ENCODE assay signal across 1 cellular context in the genomic region with DNA sequence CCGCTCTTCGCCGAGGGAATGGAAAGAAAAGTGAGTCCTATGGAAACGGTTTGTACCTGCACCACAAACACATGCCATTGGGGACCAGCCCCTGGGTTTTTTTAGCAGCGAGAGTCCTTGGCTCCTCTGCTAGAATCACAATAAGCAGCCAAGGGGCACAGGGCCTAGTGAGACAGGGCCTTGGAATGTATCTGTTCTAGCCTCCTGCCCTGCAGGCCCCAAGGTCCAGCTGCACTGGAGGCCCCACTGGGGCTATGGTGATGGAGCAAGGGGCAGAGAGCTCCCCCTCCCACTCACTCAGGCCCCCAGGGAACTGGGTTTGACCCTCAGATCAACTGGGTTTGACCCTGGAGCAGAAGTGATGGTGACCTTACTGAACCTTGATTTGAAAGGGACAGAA.
TF ChIP-seq lines count a peak whose summit lies in the region.

No MANE protein-coding gene starts in this region.

TF ChIP-seq in GM23338, 12 proteins besides CTCF, POLR2A, EP300 and RAD21 (continued from another document):
- TF ChIP-seq, protein P1, sequence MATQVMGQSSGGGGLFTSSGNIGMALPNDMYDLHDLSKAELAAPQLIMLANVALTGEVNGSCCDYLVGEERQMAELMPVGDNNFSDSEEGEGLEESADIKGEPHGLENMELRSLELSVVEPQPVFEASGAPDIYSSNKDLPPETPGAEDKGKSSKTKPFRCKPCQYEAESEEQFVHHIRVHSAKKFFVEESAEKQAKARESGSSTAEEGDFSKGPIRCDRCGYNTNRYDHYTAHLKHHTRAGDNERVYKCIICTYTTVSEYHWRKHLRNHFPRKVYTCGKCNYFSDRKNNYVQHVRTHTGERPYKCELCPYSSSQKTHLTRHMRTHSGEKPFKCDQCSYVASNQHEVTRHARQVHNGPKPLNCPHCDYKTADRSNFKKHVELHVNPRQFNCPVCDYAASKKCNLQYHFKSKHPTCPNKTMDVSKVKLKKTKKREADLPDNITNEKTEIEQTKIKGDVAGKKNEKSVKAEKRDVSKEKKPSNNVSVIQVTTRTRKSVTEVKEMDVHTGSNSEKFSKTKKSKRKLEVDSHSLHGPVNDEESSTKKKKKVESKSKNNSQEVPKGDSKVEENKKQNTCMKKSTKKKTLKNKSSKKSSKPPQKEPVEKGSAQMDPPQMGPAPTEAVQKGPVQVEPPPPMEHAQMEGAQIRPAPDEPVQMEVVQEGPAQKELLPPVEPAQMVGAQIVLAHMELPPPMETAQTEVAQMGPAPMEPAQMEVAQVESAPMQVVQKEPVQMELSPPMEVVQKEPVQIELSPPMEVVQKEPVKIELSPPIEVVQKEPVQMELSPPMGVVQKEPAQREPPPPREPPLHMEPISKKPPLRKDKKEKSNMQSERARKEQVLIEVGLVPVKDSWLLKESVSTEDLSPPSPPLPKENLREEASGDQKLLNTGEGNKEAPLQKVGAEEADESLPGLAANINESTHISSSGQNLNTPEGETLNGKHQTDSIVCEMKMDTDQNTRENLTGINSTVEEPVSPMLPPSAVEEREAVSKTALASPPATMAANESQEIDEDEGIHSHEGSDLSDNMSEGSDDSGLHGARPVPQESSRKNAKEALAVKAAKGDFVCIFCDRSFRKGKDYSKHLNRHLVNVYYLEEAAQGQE (IDR thresholded peaks at IDR 0.05; ENCODE audit: unreplicated experiment), result no peak
- TF ChIP-seq EZH2 (IDR thresholded peaks at IDR 0.05; ENCODE audit: low read depth, unreplicated experiment) (no peak), NANOG (IDR thresholded peaks at IDR 0.05; ENCODE audit: borderline replicate concordance) (no peak), EZH2phosphoT487 (IDR thresholded peaks at IDR 0.05; ENCODE audit: unreplicated experiment) (no peak), ZNF331 (CRISPR knock-in tag; IDR thresholded peaks at IDR 0.05; ENCODE audit: low read depth) (no peak), STAT1 (IDR thresholded peaks at IDR 0.05; ENCODE audit: unreplicated experiment) (no peak)
- TF ChIP-seq, protein P2, sequence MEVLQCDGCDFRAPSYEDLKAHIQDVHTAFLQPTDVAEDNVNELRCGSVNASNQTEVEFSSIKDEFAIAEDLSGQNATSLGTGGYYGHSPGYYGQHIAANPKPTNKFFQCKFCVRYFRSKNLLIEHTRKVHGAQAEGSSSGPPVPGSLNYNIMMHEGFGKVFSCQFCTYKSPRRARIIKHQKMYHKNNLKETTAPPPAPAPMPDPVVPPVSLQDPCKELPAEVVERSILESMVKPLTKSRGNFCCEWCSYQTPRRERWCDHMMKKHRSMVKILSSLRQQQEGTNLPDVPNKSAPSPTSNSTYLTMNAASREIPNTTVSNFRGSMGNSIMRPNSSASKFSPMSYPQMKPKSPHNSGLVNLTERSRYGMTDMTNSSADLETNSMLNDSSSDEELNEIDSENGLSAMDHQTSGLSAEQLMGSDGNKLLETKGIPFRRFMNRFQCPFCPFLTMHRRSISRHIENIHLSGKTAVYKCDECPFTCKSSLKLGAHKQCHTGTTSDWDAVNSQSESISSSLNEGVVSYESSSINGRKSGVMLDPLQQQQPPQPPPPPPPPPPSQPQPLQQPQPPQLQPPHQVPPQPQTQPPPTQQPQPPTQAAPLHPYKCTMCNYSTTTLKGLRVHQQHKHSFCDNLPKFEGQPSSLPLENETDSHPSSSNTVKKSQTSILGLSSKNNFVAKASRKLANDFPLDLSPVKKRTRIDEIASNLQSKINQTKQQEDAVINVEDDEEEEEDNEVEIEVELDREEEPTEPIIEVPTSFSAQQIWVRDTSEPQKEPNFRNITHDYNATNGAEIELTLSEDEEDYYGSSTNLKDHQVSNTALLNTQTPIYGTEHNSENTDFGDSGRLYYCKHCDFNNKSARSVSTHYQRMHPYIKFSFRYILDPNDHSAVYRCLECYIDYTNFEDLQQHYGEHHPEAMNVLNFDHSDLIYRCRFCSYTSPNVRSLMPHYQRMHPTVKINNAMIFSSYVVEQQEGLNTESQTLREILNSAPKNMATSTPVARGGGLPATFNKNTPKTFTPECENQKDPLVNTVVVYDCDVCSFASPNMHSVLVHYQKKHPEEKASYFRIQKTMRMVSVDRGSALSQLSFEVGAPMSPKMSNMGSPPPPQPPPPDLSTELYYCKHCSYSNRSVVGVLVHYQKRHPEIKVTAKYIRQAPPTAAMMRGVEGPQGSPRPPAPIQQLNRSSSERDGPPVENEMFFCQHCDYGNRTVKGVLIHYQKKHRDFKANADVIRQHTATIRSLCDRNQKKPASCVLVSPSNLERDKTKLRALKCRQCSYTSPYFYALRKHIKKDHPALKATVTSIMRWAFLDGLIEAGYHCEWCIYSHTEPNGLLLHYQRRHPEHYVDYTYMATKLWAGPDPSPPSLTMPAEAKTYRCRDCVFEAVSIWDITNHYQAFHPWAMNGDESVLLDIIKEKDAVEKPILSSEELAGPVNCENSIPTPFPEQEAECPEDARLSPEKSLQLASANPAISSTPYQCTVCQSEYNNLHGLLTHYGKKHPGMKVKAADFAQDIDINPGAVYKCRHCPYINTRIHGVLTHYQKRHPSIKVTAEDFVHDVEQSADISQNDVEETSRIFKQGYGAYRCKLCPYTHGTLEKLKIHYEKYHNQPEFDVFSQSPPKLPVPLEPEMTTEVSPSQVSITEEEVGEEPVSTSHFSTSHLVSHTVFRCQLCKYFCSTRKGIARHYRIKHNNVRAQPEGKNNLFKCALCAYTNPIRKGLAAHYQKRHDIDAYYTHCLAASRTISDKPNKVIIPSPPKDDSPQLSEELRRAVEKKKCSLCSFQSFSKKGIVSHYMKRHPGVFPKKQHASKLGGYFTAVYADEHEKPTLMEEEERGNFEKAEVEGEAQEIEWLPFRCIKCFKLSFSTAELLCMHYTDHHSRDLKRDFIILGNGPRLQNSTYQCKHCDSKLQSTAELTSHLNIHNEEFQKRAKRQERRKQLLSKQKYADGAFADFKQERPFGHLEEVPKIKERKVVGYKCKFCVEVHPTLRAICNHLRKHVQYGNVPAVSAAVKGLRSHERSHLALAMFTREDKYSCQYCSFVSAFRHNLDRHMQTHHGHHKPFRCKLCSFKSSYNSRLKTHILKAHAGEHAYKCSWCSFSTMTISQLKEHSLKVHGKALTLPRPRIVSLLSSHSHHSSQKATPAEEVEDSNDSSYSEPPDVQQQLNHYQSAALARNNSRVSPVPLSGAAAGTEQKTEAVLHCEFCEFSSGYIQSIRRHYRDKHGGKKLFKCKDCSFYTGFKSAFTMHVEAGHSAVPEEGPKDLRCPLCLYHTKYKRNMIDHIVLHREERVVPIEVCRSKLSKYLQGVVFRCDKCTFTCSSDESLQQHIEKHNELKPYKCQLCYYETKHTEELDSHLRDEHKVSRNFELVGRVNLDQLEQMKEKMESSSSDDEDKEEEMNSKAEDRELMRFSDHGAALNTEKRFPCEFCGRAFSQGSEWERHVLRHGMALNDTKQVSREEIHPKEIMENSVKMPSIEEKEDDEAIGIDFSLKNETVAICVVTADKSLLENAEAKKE (CRISPR knock-in tag; IDR thresholded peaks at IDR 0.05), result no peak
TF ChIP-seq in GM23338: peak in this region for 0.
